8 cellular contexts compared by ENCODE assay signal in the genomic region with DNA sequence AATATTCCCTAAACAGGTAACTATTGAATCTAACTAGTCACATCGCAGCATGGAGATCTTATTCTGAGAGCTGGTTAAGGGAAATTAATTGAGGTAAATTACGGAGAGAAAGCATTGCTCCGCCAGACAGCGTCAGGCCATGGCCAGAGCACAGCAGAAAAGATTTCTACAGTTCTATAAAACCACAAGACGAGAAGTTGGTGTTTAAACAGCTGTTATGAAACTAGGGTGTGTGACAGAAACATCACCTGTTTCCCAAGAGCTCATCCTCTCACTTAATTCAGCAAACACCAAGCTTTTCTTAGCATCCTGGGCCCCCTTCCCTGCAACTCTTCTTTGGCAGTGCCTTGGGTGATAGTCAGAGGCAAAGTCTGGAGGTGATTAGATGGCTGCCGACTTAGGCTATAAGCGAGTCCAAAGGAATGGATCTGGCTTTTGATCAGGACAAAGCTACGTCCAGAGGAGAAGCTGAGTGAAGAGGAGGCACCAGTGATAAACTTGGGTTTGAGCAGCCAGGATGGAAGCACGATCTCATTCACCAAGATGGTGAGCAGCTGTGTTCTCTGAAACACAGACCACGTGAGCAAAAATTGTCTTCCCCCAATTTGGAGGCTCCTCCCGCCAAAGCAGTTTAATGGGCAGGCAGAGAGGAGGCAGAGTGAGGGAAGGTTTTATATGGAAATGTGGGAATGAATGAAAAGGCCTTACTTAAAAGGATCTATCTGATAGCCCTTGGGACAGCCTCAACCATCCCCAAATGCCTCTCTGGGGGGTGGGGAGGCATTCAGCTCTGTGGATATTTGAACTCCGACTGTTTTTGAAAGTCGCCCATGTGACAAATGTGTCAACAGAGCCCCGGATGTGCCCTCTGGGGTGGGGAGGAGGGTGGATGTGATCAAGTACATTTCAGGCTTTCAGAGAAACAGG. TPM values are rescaled to one million over a fixed set of nuclear protein-coding genes. Genes with fewer than 3 reads are reported as not detected.
A peak's percentile ranks its signal among the peaks of the same experiment; 100 is the strongest.
DNase-seq lines count a peak whose midpoint lies in the region; ATAC-seq lines count a peak whose summit lies in the region.

No MANE protein-coding gene starts in this region.

- no peak overlapping the region for H3K18ac ChIP-seq in mesendoderm (ENCODE audit: low read length)

- no peaks in the 10 kb centered on the region for H3K79me1 ChIP-seq in mesendoderm (ENCODE audit: low read length)

- no peak overlapping the region for H2BK15ac ChIP-seq in mesendoderm (replicated peaks; ENCODE audit: low read depth)

- DNase-seq in NOMO-1 treated with dmso at 0.1 percent for 144 hours (lab: John Stamatoyannopoulos, UW; ENCODE audit: unreplicated experiment): peak; percentile 74
- peak; percentile 71 for DNase-seq in activated T-helper 2 cell treated with anti-CD3 and anti-CD28 coated beads, Interferon-gamma antibody, Interleukin-2, Interleukin-4, amounts not matched to agents 10 μg/mL and 5 μg/mL and 100 μg/mL, durations not matched to agents 14 hours and 24 hours and 36 hours (ENCODE audit: low spot score)
- DNase-seq in mesendoderm: no peak
- DNase-seq in stimulated activated naive CD8-positive, alpha-beta T cell treated with anti-CD3 and anti-CD28 coated beads, Interleukin-15, amount 100 ng/mL, for 72 hours: peak; percentile 65 to 84
- DNase-seq in NCI-H1436 treated with DMSO at 0.1 percent for 48 hours (lab: John Stamatoyannopoulos, UW): no peak

- peaks cover 32% of the 10 kb centered on the region for H3K4me1 Mint-ChIP-seq in activated T-helper 2 cell treated with anti-CD3 and anti-CD28 coated beads, Interferon-gamma antibody, Interleukin-2, Interleukin-4, amounts not matched to agents 10 μg/mL and 5 μg/mL and 100 μg/mL, durations not matched to agents 14 hours and 24 hours and 36 hours (ENCODE audit: low read depth)
- peaks cover 22% of the 10 kb centered on the region for H3K4me1 Mint-ChIP-seq in stimulated activated naive CD8-positive, alpha-beta T cell treated with anti-CD3 and anti-CD28 coated beads, Interleukin-15, amount 100 ng/mL, for 72 hours

- no peak overlapping the region for H4K5ac ChIP-seq in mesendoderm (ENCODE audit: low read length)

- no peak overlapping the region for H3K27ac ChIP-seq in mesendoderm (ENCODE audit: low read depth, low read length)

- ATAC-seq in GM18502 (IDR thresholded peaks at IDR 0.05; ENCODE audit: poor library complexity, unreplicated experiment) (peak; percentile 51), HG02642 (IDR thresholded peaks at IDR 0.05; ENCODE audit: poor library complexity, unreplicated experiment) (peak; percentile 41), HG03280 (IDR thresholded peaks at IDR 0.05; ENCODE audit: unreplicated experiment) (no peak)
- ATAC-seq in stimulated activated naive CD8-positive, alpha-beta T cell treated with anti-CD3 and anti-CD28 coated beads, Interleukin-15, amount 100 ng/mL, for 72 hours: peak; percentile 76

- H3K79me2 ChIP-seq in mesendoderm (ENCODE audit: control insufficient read depth, insufficient read depth, low read length): no peaks in the 10 kb centered on the region

- no peaks in the 10 kb centered on the region for H3K36me3 ChIP-seq in mesendoderm (ENCODE audit: control insufficient read depth, insufficient read depth, low read length)

- H3K27ac Mint-ChIP-seq in activated T-helper 2 cell treated with anti-CD3 and anti-CD28 coated beads, Interferon-gamma antibody, Interleukin-2, Interleukin-4, amounts not matched to agents 10 μg/mL and 5 μg/mL and 100 μg/mL, durations not matched to agents 14 hours and 24 hours and 36 hours: no peak overlapping the region
- H3K27ac Mint-ChIP-seq in stimulated activated naive CD8-positive, alpha-beta T cell treated with anti-CD3 and anti-CD28 coated beads, Interleukin-15, amount 100 ng/mL, for 72 hours: peak overlapping the region in 1 of 2 donors; percentile 50

- H3K9me3 Mint-ChIP-seq in activated T-helper 2 cell treated with anti-CD3 and anti-CD28 coated beads, Interferon-gamma antibody, Interleukin-2, Interleukin-4, amounts not matched to agents 10 μg/mL and 5 μg/mL and 100 μg/mL, durations not matched to agents 14 hours and 24 hours and 36 hours: peaks cover 2% of the 10 kb centered on the region
- peaks cover 2 to 3% of the 10 kb centered on the region in 2 donors for H3K9me3 Mint-ChIP-seq in stimulated activated naive CD8-positive, alpha-beta T cell treated with anti-CD3 and anti-CD28 coated beads, Interleukin-15, amount 100 ng/mL, for 72 hours

- H3K56ac ChIP-seq in mesendoderm (ENCODE audit: low read length): peak overlapping the region; percentile 54

- H4K8ac ChIP-seq in mesendoderm (ENCODE audit: low read depth, low read length): no peak overlapping the region

- no peak overlapping the region for H3K4me3 ChIP-seq in mesendoderm (ENCODE audit: low read length)

- intact Hi-C loops in activated T-helper 2 cell treated with anti-CD3 and anti-CD28 coated beads, Interferon-gamma antibody, Interleukin-2, Interleukin-4, amounts not matched to agents 10 μg/mL and 5 μg/mL and 100 μg/mL, durations not matched to agents 14 hours and 24 hours and 36 hours (cut with micrococcal nuclease): loop anchor here (1.0 kb wide), 2 partner anchors 19 to 28 kb away; no protein-coding TSS in a partner anchor

- H3K4me3 Mint-ChIP-seq in activated T-helper 2 cell treated with anti-CD3 and anti-CD28 coated beads, Interferon-gamma antibody, Interleukin-2, Interleukin-4, amounts not matched to agents 10 μg/mL and 5 μg/mL and 100 μg/mL, durations not matched to agents 14 hours and 24 hours and 36 hours (ENCODE audit: low read depth): peak overlapping the region; percentile 47
- no peak overlapping the region for H3K4me3 Mint-ChIP-seq in stimulated activated naive CD8-positive, alpha-beta T cell treated with anti-CD3 and anti-CD28 coated beads, Interleukin-15, amount 100 ng/mL, for 72 hours

- no peak overlapping the region for H2BK5ac ChIP-seq in mesendoderm (ENCODE audit: low read length)

- no peak overlapping the region for H2BK120ac ChIP-seq in mesendoderm (ENCODE audit: low read depth, low read length)

- H3K4ac ChIP-seq in mesendoderm (ENCODE audit: low read depth, low read length): peak overlapping the region; percentile 21

- H3K27me3 Mint-ChIP-seq in activated T-helper 2 cell treated with anti-CD3 and anti-CD28 coated beads, Interferon-gamma antibody, Interleukin-2, Interleukin-4, amounts not matched to agents 10 μg/mL and 5 μg/mL and 100 μg/mL, durations not matched to agents 14 hours and 24 hours and 36 hours (ENCODE audit: low read depth): no peaks in the 10 kb centered on the region
- no peaks in the 10 kb centered on the region for H3K27me3 Mint-ChIP-seq in stimulated activated naive CD8-positive, alpha-beta T cell treated with anti-CD3 and anti-CD28 coated beads, Interleukin-15, amount 100 ng/mL, for 72 hours

- no peak overlapping the region for H3K23ac ChIP-seq in mesendoderm (ENCODE audit: low read length)

- peaks cover 8% of the 10 kb centered on the region for H3K4me1 ChIP-seq in mesendoderm (ENCODE audit: control insufficient read depth, low read depth, low read length)

- H3K36me3 Mint-ChIP-seq in activated T-helper 2 cell treated with anti-CD3 and anti-CD28 coated beads, Interferon-gamma antibody, Interleukin-2, Interleukin-4, amounts not matched to agents 10 μg/mL and 5 μg/mL and 100 μg/mL, durations not matched to agents 14 hours and 24 hours and 36 hours (ENCODE audit: low read depth): peaks cover 1% of the 10 kb centered on the region

- H3K4me2 ChIP-seq in mesendoderm (ENCODE audit: low read length): no peak overlapping the region

- WGBS in mesendoderm (ENCODE audit: extremely low coverage, insufficient coverage, low lambda C conversion rate): no CpG with 5 or more reads among the region's 14 CpGs

- H3K27me3 ChIP-seq in mesendoderm (ENCODE audit: insufficient read depth, low read length, poor library complexity): no peaks in the 10 kb centered on the region

- no peak overlapping the region for H2AK5ac ChIP-seq in mesendoderm (ENCODE audit: low read length)

- no peak overlapping the region for H3K9ac ChIP-seq in mesendoderm (ENCODE audit: low read length)

RNA-seq across cellular contexts. Expression of gene PKDCC, which starts 57.8 kb away (rescaled TPM):
- 0.11 TPM in 1 of 2 replicates, not detected in the other for total RNA-seq in activated T-helper 2 cell treated with anti-CD3 and anti-CD28 coated beads, Interferon-gamma antibody, Interleukin-2, Interleukin-4, amounts not matched to agents 10 μg/mL and 5 μg/mL and 100 μg/mL, durations not matched to agents 14 hours and 24 hours and 36 hours
- 4.4 TPM for polyA plus RNA-seq in mesendoderm (2013, experiment 1 of 2)
- polyA plus RNA-seq in mesendoderm (2013, experiment 2 of 2): 4.6 TPM

Comparison
In these comparisons a context has a peak if more than half of its experiments do, and no peak if none do; other contexts are left out.
1. DNase-seq: peak in NOMO-1 treated with dmso at 0.1 percent for 144 hours (single experiment), activated T-helper 2 cell treated with anti-CD3 and anti-CD28 coated beads, Interferon-gamma antibody, Interleukin-2, Interleukin-4, amounts not matched to agents 10 μg/mL and 5 μg/mL and 100 μg/mL, durations not matched to agents 14 hours and 24 hours and 36 hours (single experiment) and stimulated activated naive CD8-positive, alpha-beta T cell treated with anti-CD3 and anti-CD28 coated beads, Interleukin-15, amount 100 ng/mL, for 72 hours (2 of 2); none in mesendoderm (single experiment) and NCI-H1436 treated with DMSO at 0.1 percent for 48 hours (single experiment).